In the genomic region with DNA sequence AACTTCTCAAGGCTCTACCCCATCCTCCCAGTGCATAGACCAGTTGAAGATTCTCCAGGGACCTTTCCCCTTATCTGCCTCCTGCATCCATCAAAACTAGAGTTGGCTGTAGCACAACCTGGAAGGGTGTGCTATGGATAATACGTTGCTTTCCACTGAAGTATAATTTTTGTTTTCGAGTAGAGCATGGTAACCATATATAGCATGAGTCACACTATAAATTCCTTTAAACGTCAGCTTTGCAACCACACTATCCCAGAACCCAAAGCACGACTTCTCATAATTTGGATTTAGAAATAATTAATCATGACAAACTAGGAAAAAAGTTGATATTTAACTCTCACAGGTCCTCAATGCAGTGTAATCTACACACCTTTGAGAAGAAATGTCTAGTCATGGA, we compare ENCODE assay signal across 19 cellular contexts.
A peak's percentile ranks its signal among the peaks of the same experiment; 100 is the strongest.
DNase-seq lines count a peak whose midpoint lies in the region; ATAC-seq and TF ChIP-seq lines count a peak whose summit lies in the region.
"Had no signal": no experiment of that assay in that cellular context is flagged by ENCODE, and none has a peak within 500 bp of the region (broad histone marks: within the 10 kb centered on the region; RNA-seq: fewer than 3 reads in every experiment).

No MANE protein-coding gene starts in this region.

- H3K4me2 ChIP-seq in neural progenitor cell, result no peak overlapping the region
- H3K4me2 ChIP-seq: A549 had no signal

- H3K79me2 ChIP-seq in neural progenitor cell (ENCODE audit: low read depth), result no peaks in the 10 kb centered on the region

- H3K4me3 ChIP-seq in neural progenitor cell (no peak overlapping the region), gastroesophageal sphincter (no peak overlapping the region)
- H3K4me3 ChIP-seq: A549, GM23248 had no signal

- H3K9me3 ChIP-seq in neural progenitor cell (ENCODE audit: low read depth), result no peaks in the 10 kb centered on the region
- no peaks in the 10 kb centered on the region for H3K9me3 ChIP-seq in gastroesophageal sphincter
- H3K9me3 ChIP-seq: A549 had no signal

- WGBS in gastroesophageal sphincter (ENCODE audit: low coverage in 1 of 2), 2 donors, result 60 to 66% methylated on average over 3 to 4 of the region's 4 CpGs

- no peaks in the 10 kb centered on the region for H3F3A ChIP-seq in neural progenitor cell (ENCODE audit: low read depth)

- no peaks in the 10 kb centered on the region for H3K4me1 ChIP-seq in neural progenitor cell
- no peaks in the 10 kb centered on the region for H3K4me1 ChIP-seq in gastroesophageal sphincter
- H3K4me1 ChIP-seq: A549 had no signal

- no peaks in the 10 kb centered on the region for H3K9me3 Mint-ChIP-seq in neural progenitor cell
- H3K9me3 Mint-ChIP-seq: H9 had no signal

- H3K27ac ChIP-seq in neural progenitor cell (no peak overlapping the region), gastroesophageal sphincter (no peak overlapping the region)
- H3K27ac ChIP-seq: 22Rv1, A549, GM23248 had no signal

- TF ChIP-seq EP300 in gastroesophageal sphincter (IDR thresholded peaks at IDR 0.05), result no peak

- no peaks in the 10 kb centered on the region for H3K36me3 Mint-ChIP-seq in neural progenitor cell
- H3K36me3 Mint-ChIP-seq: CD4-positive, alpha-beta memory T cell had no signal

- no peak overlapping the region for H3K4me3 Mint-ChIP-seq in neural progenitor cell
- H3K4me3 Mint-ChIP-seq: CD4-positive, alpha-beta memory T cell; H9 had no signal

- no peak overlapping the region for H3K27ac Mint-ChIP-seq in neural progenitor cell
- H3K27ac Mint-ChIP-seq: CD4-positive, alpha-beta memory T cell had no signal

- peak; percentile 15 for DNase-seq in A172 (ENCODE audit: low spot score)
- peak; percentile 29 for DNase-seq in HT1080 (ENCODE audit: low read depth)
- DNase-seq in RPMI7951 (ENCODE audit: low read depth), result peak; percentile 5
- DNase-seq in neural progenitor cell (ENCODE audit: low spot score), result no peak
- DNase-seq: ACHN; C1 segment of cervical spinal cord; Calu3; CD4-positive, alpha-beta memory T cell; COR-L47; DMS53; DMS79 treated with DMSO at 0.1 percent for 48 hours; GM23248; H9 had no signal

- H3K27me3 ChIP-seq in neural progenitor cell (no peaks in the 10 kb centered on the region), gastroesophageal sphincter (no peaks in the 10 kb centered on the region)

- TF ChIP-seq POLR2A in gastroesophageal sphincter (IDR thresholded peaks at IDR 0.05), result no peak

- H3K27me3 Mint-ChIP-seq in neural progenitor cell (ENCODE audit: insufficient read depth, low read depth), result peaks cover 4% of the 10 kb centered on the region
- H3K27me3 Mint-ChIP-seq: CD4-positive, alpha-beta memory T cell had no signal

- ATAC-seq in GM21717 (IDR thresholded peaks at IDR 0.05; ENCODE audit: unreplicated experiment), result no peak
- ATAC-seq in GM21528 (IDR thresholded peaks at IDR 0.05; ENCODE audit: low FRiP score, unreplicated experiment), result no peak
- no peak for ATAC-seq in gastroesophageal sphincter
- ATAC-seq: A549, HCT116 had no signal

- no peaks in the 10 kb centered on the region for H3K36me3 ChIP-seq in neural progenitor cell
- H3K36me3 ChIP-seq in gastroesophageal sphincter, result no peaks in the 10 kb centered on the region

- H2AFZ ChIP-seq in neural progenitor cell (replicated peaks), result peak overlapping the region; percentile 26
- H2AFZ ChIP-seq: GM23248 had no signal

- H3K9ac ChIP-seq in neural progenitor cell, result no peak overlapping the region
- H3K9ac ChIP-seq: GM23248 had no signal

- no peaks in the 10 kb centered on the region for H3K4me1 Mint-ChIP-seq in neural progenitor cell
- H3K4me1 Mint-ChIP-seq: CD4-positive, alpha-beta memory T cell; H9 had no signal

- H4K20me1 ChIP-seq in neural progenitor cell (ENCODE audit: low read depth), result no peaks in the 10 kb centered on the region

- no peak for TF ChIP-seq CTCF in neural progenitor cell (IDR thresholded peaks at IDR 0.05)
- no peak for TF ChIP-seq CTCF in gastroesophageal sphincter (IDR thresholded peaks at IDR 0.05)
